ENCODE assay signal across 26 cellular contexts in genomic region chr10:79418886-79419595, GRCh38. TPM values are rescaled to one million over a fixed set of nuclear protein-coding genes. Genes with fewer than 3 reads are reported as not detected.
DNase-seq lines count a peak whose midpoint lies in the region; ATAC-seq and TF ChIP-seq lines count a peak whose summit lies in the region.
"Had no signal": no experiment of that assay in that cellular context is flagged by ENCODE, and none has a peak within 500 bp of the region (broad histone marks: within the 10 kb centered on the region; RNA-seq: fewer than 3 reads in every experiment).

No MANE protein-coding gene starts in this region.

- CTCF ChIA-PET in A673 (lab: Charles Lee), result no interaction called here

- DNase-seq in A673 (ENCODE audit: low spot score), result no peak
- DNase-seq in sciatic nerve (ENCODE audit: low spot score), result peak; percentile 53
- DNase-seq in AML-193 (lab: John Stamatoyannopoulos, UW), result no peak
- DNase-seq in effector CD8-positive, alpha-beta T cell (lab: John Stamatoyannopoulos, UW), result no peak
- no peak for DNase-seq in LoVo (ENCODE audit: low spot score)
- DNase-seq: ACHN; activated CD4-positive, alpha-beta T cell treated with anti-CD3 and anti-CD28 coated beads, Interleukin-2, amount 50 U/mL, for 4 hours; activated CD4-positive, CD25-positive, alpha-beta regulatory T cell; activated CD8-positive, alpha-beta memory T cell treated with anti-CD3 and anti-CD28 coated beads, Interleukin-2, amount 50 U/mL, for 4 hours; activated naive CD4-positive, alpha-beta T cell treated with anti-CD3 and anti-CD28 coated beads, Interleukin-2, amount 50 U/mL, for 16 hours; amniotic stem cell; cortex of kidney; DMS53; esophagus squamous epithelium; foreskin melanocyte; IMR-90; NCI-H1048; stimulated activated CD4-positive, alpha-beta T cell treated with anti-CD3 and anti-CD28 coated beads, Interleukin-4, amount 100 ng/mL, for 24 hours had no signal

- no peak overlapping the region for H3K4me3 ChIP-seq in A673 (ENCODE audit: low read depth, low read length, poor library complexity, severe bottlenecking)
- H3K4me3 ChIP-seq: esophagus squamous epithelium, hepatocyte, left lung, pancreas had no signal

- ATAC-seq in sciatic nerve (no peak), GM19023 (IDR thresholded peaks at IDR 0.05; ENCODE audit: unreplicated experiment) (no peak)
- ATAC-seq: naive thymus-derived CD8-positive, alpha-beta T cell; Panc1 had no signal

- TF ChIP-seq CTCF in A673 (conservative IDR thresholded peaks at IDR 0.05; ENCODE audit: low read depth, low read length), result no peak

- POLR2A ChIA-PET in A673 (lab: Charles Lee; ENCODE audit: low non-redundant PET), result no interaction called here

- H3K27ac ChIP-seq in A673 (ENCODE audit: low read depth, low read length, poor library complexity, severe bottlenecking) (peak overlapping the region; percentile 34), angular gyrus (ENCODE audit: low read depth, low read length) (peak overlapping the region; percentile 87), layer of hippocampus (ENCODE audit: low read depth, low read length) (peak overlapping the region; percentile 22)
- H3K27ac ChIP-seq: hepatocyte, left lung, pancreas had no signal

- BruUV-seq in A673 (replicated peaks; lab: Mats Ljungman, UMichigan), result no TSS peak

- H3K27me3 ChIP-seq in A673 (replicated peaks; ENCODE audit: insufficient read depth, low read depth, low read length, poor library complexity) (no peaks in the 10 kb centered on the region), layer of hippocampus (ENCODE audit: control insufficient read depth, insufficient read depth, low read length) (no peaks in the 10 kb centered on the region)
- H3K27me3 ChIP-seq: esophagus squamous epithelium, hepatocyte, left lung, pancreas had no signal

- H3K4me1 ChIP-seq in A673 (ENCODE audit: insufficient read depth, low read length, poor library complexity, severe bottlenecking), result peaks cover 35% of the 10 kb centered on the region
- H3K4me1 ChIP-seq: pancreas had no signal

- no peaks in the 10 kb centered on the region for H3K36me3 ChIP-seq in A673 (ENCODE audit: insufficient read depth, low read length, poor library complexity, severe bottlenecking)
- H3K36me3 ChIP-seq: esophagus squamous epithelium had no signal

- intact Hi-C loops in A673 (cut with micrococcal nuclease; ENCODE audit: unreplicated experiment), result no loop called here
- intact Hi-C loops in sciatic nerve (cut with DNase I), result no loop called here

- no peaks in the 10 kb centered on the region for H3K9me3 ChIP-seq in A673 (ENCODE audit: low read depth, low read length, poor library complexity, severe bottlenecking)
- H3K9me3 ChIP-seq: esophagus squamous epithelium, left lung, pancreas had no signal

RNA-seq across cellular contexts. Expression of gene ZCCHC24, which starts 26.4 kb away (rescaled TPM):
- total RNA-seq in A673 (2021), result 9.8 and 17.9 TPM in 2 replicates
- 150 TPM for total RNA-seq in sciatic nerve

Comparison
In these comparisons a context has a peak if more than half of its experiments do, and no peak if none do; other contexts are left out.
1. H3K27ac ChIP-seq: peak in every context shown above with its lines; median percentile 87 in angular gyrus; 34 in A673; 22 in layer of hippocampus.